Comparison of ENCODE assay signal across 20 cellular contexts in genomic region chr10:17278607-17279240, GRCh38.
"Had no signal": no experiment of that assay in that cellular context is flagged by ENCODE, and none has a peak within 500 bp of the region (broad histone marks: within the 10 kb centered on the region; RNA-seq: fewer than 3 reads in every experiment).

No MANE protein-coding gene starts in this region.

- H3K4me3 ChIP-seq: colonic mucosa, dorsolateral prefrontal cortex, heart right ventricle, left lung, lung, right lobe of liver, testis, transverse colon had no signal

- H3K36me3 ChIP-seq: colonic mucosa, heart right ventricle, left lung, right lobe of liver, transverse colon had no signal

- H3K4me1 ChIP-seq: colonic mucosa, heart right ventricle, left lung, right lobe of liver, testis, transverse colon had no signal

- H3K27ac ChIP-seq: colonic mucosa, dorsolateral prefrontal cortex, heart right ventricle, left lung, right lobe of liver, testis, transverse colon had no signal

- H3K27me3 ChIP-seq: colonic mucosa, heart right ventricle, left lung, right lobe of liver, testis, transverse colon had no signal

- H3K9me3 ChIP-seq: colonic mucosa, right lobe of liver, testis had no signal

- DNase-seq: activated CD4-positive, alpha-beta T cell treated with anti-CD3 and anti-CD28 coated beads for 1 hour; activated naive CD4-positive, alpha-beta T cell; activated T-cell treated with anti-CD3 and anti-CD28 coated beads for 4 hours; activated T-cell treated with anti-CD3 and anti-CD28 coated beads, Interleukin-2, amount 50 U/mL, for 72 hours; anterior cingulate cortex; cerebellar nuclear complex; colonic mucosa; dorsolateral prefrontal cortex; effector memory CD4-positive, alpha-beta T cell; foreskin melanocyte; heart right ventricle; left lung; posterior cingulate gyrus; right lobe of liver; stimulated activated CD4-positive, alpha-beta T cell treated with anti-CD3 and anti-CD28 coated beads, Interleukin-12 subunit alpha, Interleukin-12 subunit beta, amount 100 ng/mL, for 4 hours; stimulated activated CD4-positive, alpha-beta T cell treated with anti-CD3 and anti-CD28 coated beads, Interleukin-4, amount 100 ng/mL, for 1 hour; stimulated activated naive CD8-positive, alpha-beta T cell treated with anti-CD3 and anti-CD28 coated beads, Interleukin-15, Interleukin-2, amounts not matched to agents 100 U/mL and 50 U/mL, for 24 hours; testis; transverse colon had no signal
